In the genomic region with DNA sequence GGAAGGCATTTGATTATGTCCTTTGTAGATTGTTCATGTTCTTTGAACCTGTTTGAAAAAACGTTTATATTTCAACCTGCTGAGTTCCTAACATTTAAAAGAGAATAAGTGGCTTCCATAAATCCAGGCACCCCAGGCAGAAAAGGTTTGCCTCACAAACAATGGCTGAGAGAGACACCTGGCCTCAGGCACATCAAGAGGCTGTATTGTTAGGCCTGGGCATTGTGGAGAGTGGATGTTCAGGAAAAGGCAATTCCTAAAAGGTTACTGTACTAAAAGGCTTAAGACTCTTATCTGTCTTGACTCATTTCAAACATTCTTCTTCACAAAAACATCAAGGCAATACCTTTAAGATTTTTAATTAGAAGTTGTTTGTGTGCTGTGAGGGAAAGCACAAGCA, we compare ENCODE assay signal across 8 cellular contexts.
DNase-seq lines count a peak whose midpoint lies in the region; ATAC-seq and TF ChIP-seq lines count a peak whose summit lies in the region.
"Not testable (repeated sequence)": the region's sequence is repeated elsewhere in the genome, so short reads cannot be mapped to it uniquely, and the experiment has no call there.

No MANE protein-coding gene starts in this region.

- CTCF ChIA-PET in WTC11 (lab: Charles Lee), result not testable (repeated sequence)

- H3K36me3 Mint-ChIP-seq in WTC11, result peaks cover 28% of the 10 kb centered on the region

- not testable (repeated sequence) for TF ChIP-seq CTCF in WTC11 (IDR thresholded peaks at IDR 0.05)

- H3K4me1 Mint-ChIP-seq in WTC11, result peaks cover 19% of the 10 kb centered on the region

- not testable (repeated sequence) for H3K4me3 Mint-ChIP-seq in WTC11

- not testable (repeated sequence) for H3K27me3 Mint-ChIP-seq in WTC11 (ENCODE audit: low read depth)

- DNase-seq in DMS153 treated with DMSO at 0.1 percent for 48 hours (lab: John Stamatoyannopoulos, UW; ENCODE audit: unreplicated experiment), result peak; percentile 5
- peak; percentile 6 for DNase-seq in NCI-H1105 (lab: John Stamatoyannopoulos, UW)
- DNase-seq in NCI-H1930 (lab: John Stamatoyannopoulos, UW), result peak; percentile 24 to 45
- DNase-seq in NCI-H2107 treated with DMSO at 0.1 percent for 48 hours (lab: John Stamatoyannopoulos, UW; ENCODE audit: unreplicated experiment), result peak; percentile 8
- peak; percentile 66 for DNase-seq in NCI-H345 treated with DMSO at 0.1 percent for 48 hours (lab: John Stamatoyannopoulos, UW; ENCODE audit: unreplicated experiment)
- DNase-seq in WTC11 (ENCODE audit: low spot score), result peak; percentile 15
- peak; percentile 48 for DNase-seq in islet precursor cell

- peaks cover 30% of the 10 kb centered on the region for H3K9me3 Mint-ChIP-seq in WTC11

- H3K27ac Mint-ChIP-seq in WTC11, result not testable (repeated sequence)

- ATAC-seq in GM18907 (IDR thresholded peaks at IDR 0.05; ENCODE audit: unreplicated experiment), result peak; percentile 13
- peak; percentile 92 for ATAC-seq in WTC11

- POLR2A ChIA-PET in WTC11 (lab: Charles Lee), result not testable (repeated sequence)

Comparison
In these comparisons a context has a peak if more than half of its experiments do, and no peak if none do; other contexts are left out.
1. Peak in every context shown above with its lines: DNase-seq and ATAC-seq.
2. DNase-seq: peak in every context shown above with its lines; median percentile 66 in NCI-H345 treated with DMSO at 0.1 percent for 48 hours; 48 in islet precursor cell; 34 in NCI-H1930; 15 in WTC11; 8 in NCI-H2107 treated with DMSO at 0.1 percent for 48 hours; 6 in NCI-H1105; 5 in DMS153 treated with DMSO at 0.1 percent for 48 hours.